ENCODE assay signal across 1 cellular context in genomic region chr2:46877619-46878113, GRCh38.
TF ChIP-seq lines count a peak whose summit lies in the region.

No MANE protein-coding gene starts in this region.

TF ChIP-seq in HepG2, 621 proteins besides CTCF, POLR2A, EP300 and RAD21 (continued from another document and continues in another):
- TF ChIP-seq PBX2 (CRISPR knock-in tag; IDR thresholded peaks at IDR 0.05) (no peak), SP2 (CRISPR knock-in tag; IDR thresholded peaks at IDR 0.05) (no peak), ZNF496 (CRISPR knock-in tag; IDR thresholded peaks at IDR 0.05; ENCODE audit: insufficient replicate concordance) (no peak), ATF7 (IDR thresholded peaks at IDR 0.05) (peak; percentile 18; the same call in 1 of the 2 replicates), ATF7 (CRISPR knock-in tag; IDR thresholded peaks at IDR 0.05) (no peak), FIP1L1 (IDR thresholded peaks at IDR 0.05; ENCODE audit: borderline replicate concordance, insufficient read depth, low read depth, low read length) (no peak), ZNF460 (CRISPR knock-in tag; IDR thresholded peaks at IDR 0.05; ENCODE audit: borderline replicate concordance) (no peak), SOX6 (IDR thresholded peaks at IDR 0.05) (peak; percentile 91; the same call in 1 of the 2 replicates), SOX6 (CRISPR knock-in tag; IDR thresholded peaks at IDR 0.05) (no peak), DRAP1 (CRISPR knock-in tag; IDR thresholded peaks at IDR 0.05) (no peak), CENPT (CRISPR knock-in tag; IDR thresholded peaks at IDR 0.05; ENCODE audit: low read depth) (no peak; the same call in 1 of the 2 replicates), ZNF674 (CRISPR knock-in tag; IDR thresholded peaks at IDR 0.05; ENCODE audit: low read depth) (no peak), JUN (CRISPR knock-in tag; IDR thresholded peaks at IDR 0.05) (no peak), SSRP1 (CRISPR knock-in tag; IDR thresholded peaks at IDR 0.05) (no peak), ZNF343 (CRISPR knock-in tag; IDR thresholded peaks at IDR 0.05) (no peak), ZNF562 (CRISPR knock-in tag; IDR thresholded peaks at IDR 0.05; ENCODE audit: borderline replicate concordance) (no peak), POLR2AphosphoS5 (IDR thresholded peaks at IDR 0.05; ENCODE audit: low read depth, low read length) (no peak), ZNF678 (CRISPR knock-in tag; IDR thresholded peaks at IDR 0.05) (no peak), CC2D1A (CRISPR knock-in tag; IDR thresholded peaks at IDR 0.05) (no peak), MTF2 (CRISPR knock-in tag; IDR thresholded peaks at IDR 0.05; ENCODE audit: borderline replicate concordance) (no peak), TEAD3 (CRISPR knock-in tag; optimal IDR thresholded peaks at IDR 0.05; ENCODE audit: borderline replicate concordance) (no peak), ZNF235 (CRISPR knock-in tag; IDR thresholded peaks at IDR 0.05; ENCODE audit: borderline replicate concordance) (no peak), ZNF432 (CRISPR knock-in tag; IDR thresholded peaks at IDR 0.05; ENCODE audit: borderline replicate concordance) (no peak), YY1 (IDR thresholded peaks at IDR 0.05; ENCODE audit: insufficient read depth, insufficient replicate concordance, low read depth, low read length) (no peak), ATM (IDR thresholded peaks at IDR 0.05; ENCODE audit: borderline replicate concordance) (no peak), ZFP37 (CRISPR knock-in tag; IDR thresholded peaks at IDR 0.05; ENCODE audit: borderline replicate concordance) (no peak), HOXA9 (CRISPR knock-in tag; IDR thresholded peaks at IDR 0.05; ENCODE audit: borderline replicate concordance) (peak; percentile 30; the same call in 1 of the 2 replicates), RNF219 (CRISPR knock-in tag; IDR thresholded peaks at IDR 0.05) (no peak), REL (CRISPR knock-in tag; conservative IDR thresholded peaks at IDR 0.05) (no peak), SKI (IDR thresholded peaks at IDR 0.05; ENCODE audit: partially characterized antibody) (no peak), ZMYM2 (CRISPR knock-in tag; IDR thresholded peaks at IDR 0.05) (no peak), ZNF619 (CRISPR knock-in tag; IDR thresholded peaks at IDR 0.05) (no peak), ATF6 (CRISPR knock-in tag; conservative IDR thresholded peaks at IDR 0.05) (no peak), ZFAT (CRISPR knock-in tag; conservative IDR thresholded peaks at IDR 0.05) (no peak), PRPF4 (IDR thresholded peaks at IDR 0.05; ENCODE audit: low read depth, low read length, poor library complexity, severe bottlenecking) (no peak), IRF9 (CRISPR knock-in tag; IDR thresholded peaks at IDR 0.05; ENCODE audit: borderline replicate concordance) (no peak), RXRA (CRISPR knock-in tag; IDR thresholded peaks at IDR 0.05) (no peak), FOXJ3 (CRISPR knock-in tag; IDR thresholded peaks at IDR 0.05; ENCODE audit: borderline replicate concordance) (no peak), DR1 (CRISPR knock-in tag; IDR thresholded peaks at IDR 0.05) (no peak), HNRNPK (IDR thresholded peaks at IDR 0.05; ENCODE audit: low read depth, low read length, poor library complexity, severe bottlenecking) (no peak), TRIM22 (IDR thresholded peaks at IDR 0.05) (peak; percentile 66; the same call in 1 of the 2 replicates), ZNF251 (CRISPR knock-in tag; IDR thresholded peaks at IDR 0.05) (0 out of 2 replicates have a peak, but pooled peaks have one; percentile 37)
- TF ChIP-seq, protein P1, sequence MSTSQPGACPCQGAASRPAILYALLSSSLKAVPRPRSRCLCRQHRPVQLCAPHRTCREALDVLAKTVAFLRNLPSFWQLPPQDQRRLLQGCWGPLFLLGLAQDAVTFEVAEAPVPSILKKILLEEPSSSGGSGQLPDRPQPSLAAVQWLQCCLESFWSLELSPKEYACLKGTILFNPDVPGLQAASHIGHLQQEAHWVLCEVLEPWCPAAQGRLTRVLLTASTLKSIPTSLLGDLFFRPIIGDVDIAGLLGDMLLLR (CRISPR knock-in tag; IDR thresholded peaks at IDR 0.05), result 0 out of 2 replicates have a peak, but pooled peaks have one; percentile 13
- TF ChIP-seq, protein P2, sequence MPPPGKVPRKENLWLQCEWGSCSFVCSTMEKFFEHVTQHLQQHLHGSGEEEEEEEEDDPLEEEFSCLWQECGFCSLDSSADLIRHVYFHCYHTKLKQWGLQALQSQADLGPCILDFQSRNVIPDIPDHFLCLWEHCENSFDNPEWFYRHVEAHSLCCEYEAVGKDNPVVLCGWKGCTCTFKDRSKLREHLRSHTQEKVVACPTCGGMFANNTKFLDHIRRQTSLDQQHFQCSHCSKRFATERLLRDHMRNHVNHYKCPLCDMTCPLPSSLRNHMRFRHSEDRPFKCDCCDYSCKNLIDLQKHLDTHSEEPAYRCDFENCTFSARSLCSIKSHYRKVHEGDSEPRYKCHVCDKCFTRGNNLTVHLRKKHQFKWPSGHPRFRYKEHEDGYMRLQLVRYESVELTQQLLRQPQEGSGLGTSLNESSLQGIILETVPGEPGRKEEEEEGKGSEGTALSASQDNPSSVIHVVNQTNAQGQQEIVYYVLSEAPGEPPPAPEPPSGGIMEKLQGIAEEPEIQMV (CRISPR knock-in tag; IDR thresholded peaks at IDR 0.05; ENCODE audit: low read depth), result no peak
- TF ChIP-seq, protein P3, sequence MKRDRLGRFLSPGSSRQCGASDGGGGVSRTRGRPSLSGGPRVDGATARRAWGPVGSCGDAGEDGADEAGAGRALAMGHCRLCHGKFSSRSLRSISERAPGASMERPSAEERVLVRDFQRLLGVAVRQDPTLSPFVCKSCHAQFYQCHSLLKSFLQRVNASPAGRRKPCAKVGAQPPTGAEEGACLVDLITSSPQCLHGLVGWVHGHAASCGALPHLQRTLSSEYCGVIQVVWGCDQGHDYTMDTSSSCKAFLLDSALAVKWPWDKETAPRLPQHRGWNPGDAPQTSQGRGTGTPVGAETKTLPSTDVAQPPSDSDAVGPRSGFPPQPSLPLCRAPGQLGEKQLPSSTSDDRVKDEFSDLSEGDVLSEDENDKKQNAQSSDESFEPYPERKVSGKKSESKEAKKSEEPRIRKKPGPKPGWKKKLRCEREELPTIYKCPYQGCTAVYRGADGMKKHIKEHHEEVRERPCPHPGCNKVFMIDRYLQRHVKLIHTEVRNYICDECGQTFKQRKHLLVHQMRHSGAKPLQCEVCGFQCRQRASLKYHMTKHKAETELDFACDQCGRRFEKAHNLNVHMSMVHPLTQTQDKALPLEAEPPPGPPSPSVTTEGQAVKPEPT (CRISPR knock-in tag; IDR thresholded peaks at IDR 0.05; ENCODE audit: low read depth), result no peak
- TF ChIP-seq, protein P4, sequence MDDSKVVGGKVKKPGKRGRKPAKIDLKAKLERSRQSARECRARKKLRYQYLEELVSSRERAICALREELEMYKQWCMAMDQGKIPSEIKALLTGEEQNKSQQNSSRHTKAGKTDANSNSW (CRISPR knock-in tag; IDR thresholded peaks at IDR 0.05; ENCODE audit: borderline replicate concordance), result no peak
- TF ChIP-seq, protein P5, sequence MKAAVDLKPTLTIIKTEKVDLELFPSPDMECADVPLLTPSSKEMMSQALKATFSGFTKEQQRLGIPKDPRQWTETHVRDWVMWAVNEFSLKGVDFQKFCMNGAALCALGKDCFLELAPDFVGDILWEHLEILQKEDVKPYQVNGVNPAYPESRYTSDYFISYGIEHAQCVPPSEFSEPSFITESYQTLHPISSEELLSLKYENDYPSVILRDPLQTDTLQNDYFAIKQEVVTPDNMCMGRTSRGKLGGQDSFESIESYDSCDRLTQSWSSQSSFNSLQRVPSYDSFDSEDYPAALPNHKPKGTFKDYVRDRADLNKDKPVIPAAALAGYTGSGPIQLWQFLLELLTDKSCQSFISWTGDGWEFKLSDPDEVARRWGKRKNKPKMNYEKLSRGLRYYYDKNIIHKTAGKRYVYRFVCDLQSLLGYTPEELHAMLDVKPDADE (CRISPR knock-in tag; IDR thresholded peaks at IDR 0.05), result no peak
- TF ChIP-seq, protein P6, sequence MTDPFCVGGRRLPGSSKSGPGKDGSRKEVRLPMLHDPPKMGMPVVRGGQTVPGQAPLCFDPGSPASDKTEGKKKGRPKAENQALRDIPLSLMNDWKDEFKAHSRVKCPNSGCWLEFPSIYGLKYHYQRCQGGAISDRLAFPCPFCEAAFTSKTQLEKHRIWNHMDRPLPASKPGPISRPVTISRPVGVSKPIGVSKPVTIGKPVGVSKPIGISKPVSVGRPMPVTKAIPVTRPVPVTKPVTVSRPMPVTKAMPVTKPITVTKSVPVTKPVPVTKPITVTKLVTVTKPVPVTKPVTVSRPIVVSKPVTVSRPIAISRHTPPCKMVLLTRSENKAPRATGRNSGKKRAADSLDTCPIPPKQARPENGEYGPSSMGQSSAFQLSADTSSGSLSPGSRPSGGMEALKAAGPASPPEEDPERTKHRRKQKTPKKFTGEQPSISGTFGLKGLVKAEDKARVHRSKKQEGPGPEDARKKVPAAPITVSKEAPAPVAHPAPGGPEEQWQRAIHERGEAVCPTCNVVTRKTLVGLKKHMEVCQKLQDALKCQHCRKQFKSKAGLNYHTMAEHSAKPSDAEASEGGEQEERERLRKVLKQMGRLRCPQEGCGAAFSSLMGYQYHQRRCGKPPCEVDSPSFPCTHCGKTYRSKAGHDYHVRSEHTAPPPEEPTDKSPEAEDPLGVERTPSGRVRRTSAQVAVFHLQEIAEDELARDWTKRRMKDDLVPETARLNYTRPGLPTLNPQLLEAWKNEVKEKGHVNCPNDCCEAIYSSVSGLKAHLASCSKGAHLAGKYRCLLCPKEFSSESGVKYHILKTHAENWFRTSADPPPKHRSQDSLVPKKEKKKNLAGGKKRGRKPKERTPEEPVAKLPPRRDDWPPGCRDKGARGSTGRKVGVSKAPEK (CRISPR knock-in tag; IDR thresholded peaks at IDR 0.05; ENCODE audit: borderline replicate concordance), result 0 out of 2 replicates have a peak, but pooled peaks have one; percentile 23
- TF ChIP-seq, protein P7, sequence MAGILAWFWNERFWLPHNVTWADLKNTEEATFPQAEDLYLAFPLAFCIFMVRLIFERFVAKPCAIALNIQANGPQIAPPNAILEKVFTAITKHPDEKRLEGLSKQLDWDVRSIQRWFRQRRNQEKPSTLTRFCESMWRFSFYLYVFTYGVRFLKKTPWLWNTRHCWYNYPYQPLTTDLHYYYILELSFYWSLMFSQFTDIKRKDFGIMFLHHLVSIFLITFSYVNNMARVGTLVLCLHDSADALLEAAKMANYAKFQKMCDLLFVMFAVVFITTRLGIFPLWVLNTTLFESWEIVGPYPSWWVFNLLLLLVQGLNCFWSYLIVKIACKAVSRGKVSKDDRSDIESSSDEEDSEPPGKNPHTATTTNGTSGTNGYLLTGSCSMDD (CRISPR knock-in tag; IDR thresholded peaks at IDR 0.05), result no peak
